9 cellular contexts compared by ENCODE assay signal in the genomic region with DNA sequence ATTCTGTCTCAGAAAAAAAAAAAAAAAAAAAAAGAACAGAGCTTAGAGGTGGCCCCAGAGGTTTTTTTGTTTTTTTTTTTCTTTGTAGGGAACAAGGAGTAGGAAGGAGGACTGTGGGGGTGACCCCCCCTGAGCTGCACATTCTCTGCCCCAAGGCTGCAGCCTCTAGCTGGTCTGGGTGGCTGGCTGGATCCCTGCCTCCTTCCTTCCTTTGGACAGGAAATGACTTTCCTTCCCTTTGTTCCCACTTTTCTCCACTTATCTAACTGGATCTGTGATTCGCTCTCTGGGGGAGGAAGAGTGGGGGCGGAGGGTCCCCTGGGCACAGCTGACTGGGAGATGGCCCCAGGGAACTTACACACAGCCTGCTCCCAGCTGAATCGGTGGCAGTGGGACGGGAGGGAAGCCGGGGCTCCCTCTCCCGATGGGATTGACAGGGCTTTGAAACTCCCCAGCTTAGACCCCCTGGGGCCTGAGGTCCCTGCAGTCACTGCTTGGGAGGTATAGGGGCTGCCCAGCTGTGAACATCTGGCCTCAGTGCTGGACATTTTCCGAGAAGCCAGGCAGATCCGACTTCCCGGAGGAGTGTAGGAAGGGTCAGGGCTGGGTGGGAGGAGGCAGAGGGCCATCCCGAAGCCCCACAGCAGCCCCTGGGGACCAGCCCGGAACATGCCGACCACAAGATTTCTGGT. TPM values are rescaled to one million over a fixed set of nuclear protein-coding genes. Genes with fewer than 3 reads are reported as not detected.
DNase-seq lines count a peak whose midpoint lies in the region; ATAC-seq and TF ChIP-seq lines count a peak whose summit lies in the region.
"Had no signal": no experiment of that assay in that cellular context is flagged by ENCODE, and none has a peak within 500 bp of the region (broad histone marks: within the 10 kb centered on the region; RNA-seq: fewer than 3 reads in every experiment).

No MANE protein-coding gene starts in this region.

- DNase-seq in HT1080 (ENCODE audit: low read depth) = peak; percentile 92
- DNase-seq in colonic mucosa = peak; percentile 36
- DNase-seq in left kidney (ENCODE audit: low read depth, low spot score) = peak; percentile 82
- DNase-seq in testis = peak; percentile 73
- no peak for DNase-seq in RPMI8226
- no peak for DNase-seq in cortex of kidney (lab: John Stamatoyannopoulos, UW)
- DNase-seq: NCI-H1105 treated with DMSO at 0.1 percent for 48 hours had no signal

- H3K4me1 ChIP-seq in colonic mucosa = peaks cover 15% of the 10 kb centered on the region
- H3K4me1 ChIP-seq in testis = peaks cover 36% of the 10 kb centered on the region

- ATAC-seq in GM21528 (IDR thresholded peaks at IDR 0.05; ENCODE audit: low FRiP score, unreplicated experiment) = no peak
- ATAC-seq in GM19467 (IDR thresholded peaks at IDR 0.05; ENCODE audit: unreplicated experiment) = no peak

- 34% methylated on average over 12 of the region's 12 CpGs for WGBS in testis, 2 donors

- H3K9me3 ChIP-seq in colonic mucosa (no peaks in the 10 kb centered on the region), testis (no peaks in the 10 kb centered on the region)

- intact Hi-C loops in colonic mucosa (cut with DNase I) (no loop called here), testis (cut with DNase I; ENCODE audit: low total_unique reads) (no loop called here)

- H3K9ac ChIP-seq in colonic mucosa (ENCODE audit: low read depth in 2 of 2, low read length in 2 of 2) = peak overlapping the region in 1 of 2 donors; percentile 30

- H3K27me3 ChIP-seq in colonic mucosa (no peaks in the 10 kb centered on the region), testis (no peaks in the 10 kb centered on the region)

- TF ChIP-seq POLR2A in testis (IDR thresholded peaks at IDR 0.05) = no peak

- H3K4me3 ChIP-seq in colonic mucosa = no peak overlapping the region
- H3K4me3 ChIP-seq in testis = peak overlapping the region in 1 of 2 donors; percentile 76

- H3K27ac ChIP-seq in colonic mucosa = peak overlapping the region; percentile 51
- peak overlapping the region; percentile 89 to 93 for H3K27ac ChIP-seq in testis

- TF ChIP-seq CTCF in colonic mucosa (IDR thresholded peaks at IDR 0.05) = no peak
- no peak for TF ChIP-seq CTCF in testis (IDR thresholded peaks at IDR 0.05)

- H3K36me3 ChIP-seq in colonic mucosa = no peaks in the 10 kb centered on the region
- H3K36me3 ChIP-seq in testis (ENCODE audit: low read depth, missing control alignments) = no peaks in the 10 kb centered on the region

RNA-seq across cellular contexts. Expression of gene FBLIM1, which starts 2.1 kb away (rescaled TPM):
- 80.6 and 82.6 TPM in 2 replicates for total RNA-seq in HT1080 (2014; rRNA removed; shearing (Covaris generic))
- 54.9 and 56.2 TPM in 2 replicates for polyA plus RNA-seq in HT1080 (2015; cell fraction: cytosol; rRNA removed)
- 50.8 and 68.3 TPM in 2 replicates for polyA plus RNA-seq in HT1080 (2015; cell fraction: nucleus; rRNA removed)
- total RNA-seq in colonic mucosa = 100 to 1,000 TPM; 167 to 213 TPM
- total RNA-seq in testis = 10 to 100 TPM; 32.8 to 52.5 TPM
- 23.3 TPM for polyA plus RNA-seq in testis (ENCODE audit: insufficient read depth, low read depth, low replicate concordance)

RNA-seq across cellular contexts. Expression of gene TMEM82, which starts 18.4 kb away (rescaled TPM):
- not detected in 2 replicates for total RNA-seq in HT1080 (2014; rRNA removed; shearing (Covaris generic))
- not detected in 2 replicates for polyA plus RNA-seq in HT1080 (2015; cell fraction: cytosol; rRNA removed)
- polyA plus RNA-seq in HT1080 (2015; cell fraction: nucleus; rRNA removed) = not detected in 2 replicates
- total RNA-seq in colonic mucosa (10 to 100 TPM; 11.5 to 17.0 TPM), testis (not detected)
- not detected for polyA plus RNA-seq in testis (ENCODE audit: insufficient read depth, low read depth, low replicate concordance)

RNA-seq across cellular contexts. Expression of gene SLC25A34, which starts 24.6 kb away (rescaled TPM):
- total RNA-seq in HT1080 (2014; rRNA removed; shearing (Covaris generic)) = 0.07 and 0.16 TPM in 2 replicates
- 0.02 TPM in 1 of 2 replicates, not detected in the other for polyA plus RNA-seq in HT1080 (2015; cell fraction: cytosol; rRNA removed)
- polyA plus RNA-seq in HT1080 (2015; cell fraction: nucleus; rRNA removed) = 1.4 and 2.3 TPM in 2 replicates
- total RNA-seq in colonic mucosa = 10 to 100 TPM in 1 of 2 donors, 1 to 10 TPM in 1; 3.2 to 16.0 TPM
- 1 to 10 TPM; 2.5 to 3.8 TPM for total RNA-seq in testis
- 2.6 TPM for polyA plus RNA-seq in testis (ENCODE audit: insufficient read depth, low read depth, low replicate concordance)

RNA-seq across cellular contexts. Expression of gene UQCRHL, which starts 46.8 kb away (rescaled TPM):
- total RNA-seq in HT1080 (2014; rRNA removed; shearing (Covaris generic)) = 12.4 and 31.0 TPM in 2 replicates
- polyA plus RNA-seq in HT1080 (2015; cell fraction: cytosol; rRNA removed) = 4.0 and 6.9 TPM in 2 replicates
- polyA plus RNA-seq in HT1080 (2015; cell fraction: nucleus; rRNA removed) = 0.84 and 1.4 TPM in 2 replicates
- total RNA-seq in colonic mucosa = 1 to 10 TPM; 2.4 to 3.2 TPM
- total RNA-seq in testis = 1 to 10 TPM; 1.5 to 2.0 TPM
- 2.5 TPM for polyA plus RNA-seq in testis (ENCODE audit: insufficient read depth, low read depth, low replicate concordance)

Comparison
In these comparisons a context has a peak if more than half of its experiments do, and no peak if none do; other contexts are left out.
1. DNase-seq: peak in HT1080 (single experiment), colonic mucosa (single experiment), left kidney (single experiment) and testis (single experiment); none in RPMI8226 (single experiment) and cortex of kidney (single experiment).
2. RNA of gene TMEM82, which starts 18.4 kb away (total RNA-seq): 11.5 to 17.0 TPM in colonic mucosa; not detected in HT1080 and not detected in testis; every median in the first group is over 10 times any median in the second.